8 cellular contexts compared by ENCODE assay signal in the genomic region with DNA sequence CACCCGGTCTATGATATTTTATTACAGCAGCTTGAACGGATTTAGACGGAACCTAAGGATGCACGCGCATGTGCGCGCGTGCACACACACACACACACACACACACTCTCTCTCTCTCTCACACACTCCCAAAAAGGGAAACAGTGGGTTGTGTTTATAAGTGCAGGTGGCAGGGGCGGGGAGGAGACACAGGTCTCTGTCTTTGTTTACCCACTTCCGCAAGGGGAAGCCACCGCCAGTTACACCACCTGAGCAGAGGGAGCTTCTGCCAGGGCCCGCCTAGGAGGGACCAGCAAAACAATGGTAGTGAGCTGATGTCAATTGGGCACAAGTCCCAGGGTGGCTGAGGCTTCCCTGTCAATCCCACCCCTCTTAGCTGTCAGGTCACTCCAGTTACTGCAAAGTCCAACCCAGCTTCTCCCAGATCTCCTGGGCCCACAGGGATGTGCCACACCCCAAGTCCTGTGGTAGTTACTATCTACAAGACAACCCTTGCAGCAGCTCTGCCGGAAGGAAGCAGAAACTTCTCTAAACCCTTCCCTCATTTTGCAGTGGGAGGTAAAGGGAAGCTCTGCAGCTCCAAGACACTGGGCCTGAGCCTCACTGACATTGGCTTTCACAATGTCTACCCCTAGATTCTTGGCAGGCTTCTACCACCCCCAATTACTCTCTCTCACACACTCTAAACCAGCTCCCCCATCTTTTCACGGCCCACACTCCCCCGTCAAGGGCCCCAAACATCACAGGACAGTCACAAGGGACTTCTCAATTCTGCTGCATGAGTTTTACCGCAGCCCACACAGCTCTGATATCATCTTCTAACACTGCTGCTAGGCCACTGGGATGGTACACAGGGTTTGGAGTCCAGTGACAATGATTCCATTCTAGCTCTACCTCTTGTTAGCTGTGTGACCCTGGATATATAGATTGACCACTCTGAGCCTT.
DNase-seq lines count a peak whose midpoint lies in the region; ATAC-seq lines count a peak whose summit lies in the region.

No MANE protein-coding gene starts in this region.

- peak; percentile 67 for ATAC-seq in GM18519 (IDR thresholded peaks at IDR 0.05; ENCODE audit: low FRiP score, unreplicated experiment)
- peak; percentile 89 for ATAC-seq in HG02678 (IDR thresholded peaks at IDR 0.05; ENCODE audit: unreplicated experiment)

- DNase-seq in NCI-H345 (lab: John Stamatoyannopoulos, UW) (peak; percentile 78), inferior parietal cortex (ENCODE audit: extremely low spot score) (peak; percentile 48), NCI-H1048 (lab: John Stamatoyannopoulos, UW) (no peak), NCI-H128 (lab: John Stamatoyannopoulos, UW; ENCODE audit: unreplicated experiment) (no peak)
- DNase-seq in activated CD8-positive, alpha-beta memory T cell treated with anti-CD3 and anti-CD28 coated beads, Interleukin-2, amount 50 U/mL, for 1 hour (ENCODE audit: extremely low read depth): peak; percentile 59
- DNase-seq in stimulated activated CD8-positive, alpha-beta memory T cell treated with anti-CD3 and anti-CD28 coated beads, Interleukin-4, amount 100 ng/mL, for 4 hours (ENCODE audit: low read depth in 2 of 2, low spot score in 1 of 2): peak; percentile 31 to 34

Comparison
In these comparisons a context has a peak if more than half of its experiments do, and no peak if none do; other contexts are left out.
1. DNase-seq: peak in NCI-H345 (single experiment), activated CD8-positive, alpha-beta memory T cell treated with anti-CD3 and anti-CD28 coated beads, Interleukin-2, amount 50 U/mL, for 1 hour (single experiment), inferior parietal cortex (single experiment) and stimulated activated CD8-positive, alpha-beta memory T cell treated with anti-CD3 and anti-CD28 coated beads, Interleukin-4, amount 100 ng/mL, for 4 hours (2 of 2); none in NCI-H1048 (single experiment) and NCI-H128 (single experiment).